In genomic region chr17:55089955-55090573, GRCh38 we compare ENCODE assay signal across 8 cellular contexts.
DNase-seq lines count a peak whose midpoint lies in the region; ATAC-seq, FAIRE-seq and TF ChIP-seq lines count a peak whose summit lies in the region.

No MANE protein-coding gene starts in this region.

- TF ChIP-seq POLR2A in transverse colon (IDR thresholded peaks at IDR 0.05): no peak

- intact Hi-C loops in transverse colon (cut with DNase I; ENCODE audit: low total_unique reads): no loop called here
- intact Hi-C loops in kidney (cut with DNase I): no loop called here

- H3K36me3 ChIP-seq in fibroblast of lung (ENCODE audit: control insufficient read depth, insufficient read depth, low read length) (no peaks in the 10 kb centered on the region), transverse colon (no peaks in the 10 kb centered on the region), kidney (ENCODE audit: control insufficient read depth in 1 of 2, insufficient read depth in 2 of 2, low read length in 2 of 2) (no peaks in the 10 kb centered on the region)

- ATAC-seq in GM19351 (IDR thresholded peaks at IDR 0.05; ENCODE audit: unreplicated experiment) (peak; percentile 99), HG03280 (IDR thresholded peaks at IDR 0.05; ENCODE audit: unreplicated experiment) (peak; percentile 93)

- H3K9me3 ChIP-seq in fibroblast of lung (ENCODE audit: control insufficient read depth, insufficient read depth, low read depth, low read length) (no peaks in the 10 kb centered on the region), transverse colon (no peaks in the 10 kb centered on the region), kidney (ENCODE audit: control insufficient read depth in 1 of 2, low read length in 2 of 2) (no peaks in the 10 kb centered on the region)

- H3K79me2 ChIP-seq in fibroblast of lung (ENCODE audit: control insufficient read depth, insufficient read depth, low read length): no peaks in the 10 kb centered on the region

- 72 to 84% methylated on average over 3 to 4 of the region's 4 CpGs for WGBS in transverse colon (ENCODE audit: low coverage in 1 of 2), 2 donors

- no peaks in the 10 kb centered on the region for H3K27me3 ChIP-seq in fibroblast of lung (ENCODE audit: control insufficient read depth, insufficient read depth, low read length)
- no peaks in the 10 kb centered on the region for H3K27me3 ChIP-seq in transverse colon

- no peaks in the 10 kb centered on the region for H3K4me1 ChIP-seq in fibroblast of lung (ENCODE audit: control insufficient read depth, extremely low read depth, insufficient read depth, low read length)
- H3K4me1 ChIP-seq in transverse colon: no peaks in the 10 kb centered on the region
- no peaks in the 10 kb centered on the region for H3K4me1 ChIP-seq in kidney (ENCODE audit: control insufficient read depth in 1 of 2, insufficient read depth in 1 of 2, low read depth in 1 of 2, low read length in 2 of 2)

- H3K27ac ChIP-seq in fibroblast of lung (ENCODE audit: insufficient read depth, low read length) (no peak overlapping the region), transverse colon (no peak overlapping the region), kidney (ENCODE audit: low read depth in 2 of 2, low read length in 2 of 2) (no peak overlapping the region)

- no peak for FAIRE-seq in kidney (lab: Jason Lieb, UNC)

- no peak for TF ChIP-seq CTCF in fibroblast of lung (conservative IDR thresholded peaks at IDR 0.05 in 1 of 2, IDR thresholded peaks at IDR 0.05 in 1 of 2; ENCODE audit: low read depth in 1 of 2, low read length in 2 of 2)
- TF ChIP-seq CTCF in transverse colon (IDR thresholded peaks at IDR 0.05): no peak
- no peak for TF ChIP-seq CTCF in kidney (IDR thresholded peaks at IDR 0.05; ENCODE audit: borderline replicate concordance, extremely low read depth, insufficient read depth)

- no peak overlapping the region for H3K4me3 ChIP-seq in fibroblast of lung (replicated peaks in 1 of 4; ENCODE audit: control extremely low read depth in 1 of 4, insufficient read depth in 1 of 4, low read depth in 3 of 4, low read length in 4 of 4)
- H3K4me3 ChIP-seq in transverse colon: no peak overlapping the region
- H3K4me3 ChIP-seq in kidney (ENCODE audit: low read length in 2 of 2): no peak overlapping the region

- DNase-seq in Caki2 (ENCODE audit: low read depth) (peak; percentile 27), T-helper 22 cell (ENCODE audit: low read depth) (peak; percentile 50), fibroblast of lung (ENCODE audit: low read depth in 2 of 2) (peak; percentile 31 to 48), transverse colon (peak; percentile 11), GOT3 (lab: John Stamatoyannopoulos, UW) (no peak), kidney (no peak)

- H4K20me1 ChIP-seq in fibroblast of lung (ENCODE audit: control insufficient read depth, extremely low read depth, insufficient read depth, low read length): no peaks in the 10 kb centered on the region

- H3K9ac ChIP-seq in fibroblast of lung (ENCODE audit: insufficient read depth, low read length) (no peak overlapping the region), kidney (ENCODE audit: low read length in 2 of 2) (no peak overlapping the region)

- in situ Hi-C loops in Caki2 (cut with HindIII; ENCODE audit: low pct_unique_long_range_greater_than_20kb, low sequenced_read_pairs) (no loop called here), transverse colon (cut with MboI; ENCODE audit: low pct_ligation_motif_present in 1 of 4, low pct_unique_long_range_greater_than_20kb in 1 of 4, low sequenced_read_pairs in 3 of 4) (no loop called here)

- TF ChIP-seq EP300 in transverse colon (IDR thresholded peaks at IDR 0.05; ENCODE audit: low read depth): no peak

- no peak overlapping the region for H3K4me2 ChIP-seq in fibroblast of lung (ENCODE audit: extremely low read depth, insufficient read depth, low read length)

- no peak overlapping the region for H2AFZ ChIP-seq in fibroblast of lung (ENCODE audit: low read length)

Comparison
In these comparisons a context has a peak if more than half of its experiments do, and no peak if none do; other contexts are left out.
1. DNase-seq: peak in Caki2 (single experiment), T-helper 22 cell (single experiment), fibroblast of lung (2 of 2) and transverse colon (single experiment); none in GOT3 (single experiment) and kidney (single experiment).